ENCODE assay signal across 9 cellular contexts in the genomic region with DNA sequence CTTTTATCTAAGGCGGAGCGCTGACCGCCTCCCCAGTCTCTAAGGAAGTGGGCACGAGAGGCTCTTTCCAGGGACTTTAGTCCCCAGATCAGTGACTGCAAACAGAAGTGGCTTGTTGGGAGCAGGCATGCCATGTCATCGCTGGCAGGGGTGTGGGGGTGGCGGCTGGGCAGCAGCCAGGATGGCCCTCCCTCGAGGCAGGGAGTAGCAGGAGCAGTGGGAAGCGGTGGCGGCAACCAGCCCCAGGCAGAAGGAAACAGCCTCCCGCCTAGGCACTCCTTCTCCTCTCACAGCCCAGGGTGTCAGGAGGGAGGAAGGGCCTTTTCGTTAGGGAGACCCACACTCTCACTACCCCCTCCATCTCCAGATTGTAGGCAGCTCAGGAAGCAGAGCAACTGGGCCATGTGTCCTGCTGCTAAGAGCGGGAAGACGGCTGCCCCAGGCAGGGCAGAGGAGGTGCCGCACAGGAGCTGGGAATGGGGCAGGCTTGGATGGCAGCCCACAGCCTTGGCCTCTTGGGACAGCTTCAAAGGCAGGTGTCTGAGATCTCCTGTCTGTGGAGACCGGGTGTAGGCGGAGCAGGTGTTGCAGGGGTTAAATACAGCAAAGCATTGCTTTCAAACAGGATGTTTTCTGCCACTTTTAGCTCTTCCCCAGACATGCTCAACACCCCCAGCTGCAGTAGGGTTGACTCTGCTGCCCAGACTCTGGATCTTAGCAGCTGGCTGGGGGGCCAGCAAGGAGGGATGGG. TPM values are rescaled to one million over a fixed set of nuclear protein-coding genes. Genes with fewer than 3 reads are reported as not detected.
DNase-seq lines count a peak whose midpoint lies in the region; ATAC-seq and TF ChIP-seq lines count a peak whose summit lies in the region.
"Had no signal": no experiment of that assay in that cellular context is flagged by ENCODE, and none has a peak within 500 bp of the region (broad histone marks: within the 10 kb centered on the region; RNA-seq: fewer than 3 reads in every experiment).

No MANE protein-coding gene starts in this region.

- H3K4me1 ChIP-seq in H9 (ENCODE audit: insufficient read depth, low read length): peaks cover 4% of the 10 kb centered on the region; the same call in 1 of the 2 replicates
- H3K4me1 ChIP-seq in PC-3 (ENCODE audit: insufficient read depth, low read length): peaks cover 8% of the 10 kb centered on the region

- H4K91ac ChIP-seq in H9 (ENCODE audit: insufficient read length, low read depth, low read length): no peak overlapping the region

- H3K9me2 ChIP-seq in PC-3 (replicated peaks; ENCODE audit: low read length): no peaks in the 10 kb centered on the region

- H2AK5ac ChIP-seq in H9 (ENCODE audit: insufficient read length, low read length): no peak overlapping the region

- no peak overlapping the region for H2BK120ac ChIP-seq in H9 (ENCODE audit: low read depth, low read length, poor library complexity, severe bottlenecking)

- H3K4me2 ChIP-seq in H9 (ENCODE audit: insufficient read depth, insufficient read length, low read length) (no peak overlapping the region), PC-3 (ENCODE audit: low read length) (no peak overlapping the region)

- H3T11ph ChIP-seq in H9 (ENCODE audit: low read length): no peak overlapping the region

- POLR2A ChIA-PET in naive thymus-derived CD8-positive, alpha-beta T cell (lab: Charles Lee): interaction anchor here (0.5 to 4.0 kb wide), 7 partner anchors 22 to 275 kb away, joined by 3 to 20 read pairs (median 4); partner anchors contain the start of genes ASB8, SENP1, TMEM106C and VDR
- POLR2A ChIA-PET in PC-3 (lab: Charles Lee; ENCODE audit: unreplicated experiment): no interaction called here

- DNase-seq in GM12864 (ENCODE audit: low read depth) (peak; percentile 81), H9 (no peak), PC-3 (no peak), NCI-H187 treated with DMSO at 0.1 percent for 48 hours (lab: John Stamatoyannopoulos, UW) (no peak)
- DNase-seq in activated T-cell treated with anti-CD3 and anti-CD28 coated beads, Interleukin-2, amount 50 U/mL, for 48 hours: peak; percentile 63 to 64
- DNase-seq in naive thymus-derived CD8-positive, alpha-beta T cell: peak in 4 of 10 donors; percentile 16 to 51 (median 40)

- peaks cover 31 to 55% (median 42%) of the 10 kb centered on the region in 4 donors for H3K4me1 Mint-ChIP-seq in naive thymus-derived CD8-positive, alpha-beta T cell
- peaks cover 5 to 16% of the 10 kb centered on the region in 2 experiments; a peak in 3 of 4 replicates for H3K4me1 Mint-ChIP-seq in H9

- no peak overlapping the region for H3K56ac ChIP-seq in H9 (ENCODE audit: insufficient read length, low read depth, low read length)

- ATAC-seq in GM21447 (IDR thresholded peaks at IDR 0.05; ENCODE audit: unreplicated experiment) (peak; percentile 74), HG03565 (IDR thresholded peaks at IDR 0.05; ENCODE audit: unreplicated experiment) (peak; percentile 61), PC-3 (no peak)
- peak; percentile 74 to 85 for ATAC-seq in naive thymus-derived CD8-positive, alpha-beta T cell

- H3K9ac ChIP-seq in H9 (ENCODE audit: extremely low read depth, insufficient read length, low read length) (no peak overlapping the region), PC-3 (ENCODE audit: low read length) (no peak overlapping the region)

- no peaks in the 10 kb centered on the region for H3K9me3 Mint-ChIP-seq in naive thymus-derived CD8-positive, alpha-beta T cell
- no peaks in the 10 kb centered on the region for H3K9me3 Mint-ChIP-seq in H9

- no peaks in the 10 kb centered on the region for H3K79me1 ChIP-seq in H9 (ENCODE audit: insufficient read depth, low read depth, low read length, poor library complexity, severe bottlenecking)

- H3K27ac Mint-ChIP-seq in naive thymus-derived CD8-positive, alpha-beta T cell: peak overlapping the region in 9 of 10 donors; percentile 45 to 94 (median 89)
- peak overlapping the region in 1 of 3 experiments; percentile 68; a peak in 2 of 7 replicates for H3K27ac Mint-ChIP-seq in H9

- intact Hi-C loops in PC-3 (cut with micrococcal nuclease): no loop called here

- H3K27ac ChIP-seq in H9 (ENCODE audit: insufficient read length, low read depth, low read length) (no peak overlapping the region), PC-3 (ENCODE audit: low read length) (no peak overlapping the region)
- H3K27ac ChIP-seq: cardiac muscle cell had no signal

- peaks cover 3% of the 10 kb centered on the region for H3K23me2 ChIP-seq in H9 (ENCODE audit: insufficient read length, low read depth, low read length, poor library complexity, severe bottlenecking)

- peaks cover 0 to 6% (median 0%) of the 10 kb centered on the region in 5 donors for H3K27me3 Mint-ChIP-seq in naive thymus-derived CD8-positive, alpha-beta T cell
- peaks cover 18% of the 10 kb centered on the region for H3K27me3 Mint-ChIP-seq in H9 (ENCODE audit: low read depth)

- H3K4ac ChIP-seq in H9 (ENCODE audit: low read depth, low read length): no peak overlapping the region

- H3K36me3 Mint-ChIP-seq in naive thymus-derived CD8-positive, alpha-beta T cell: no peaks in the 10 kb centered on the region
- H3K36me3 Mint-ChIP-seq in H9 (ENCODE audit: insufficient read depth in 1 of 3, low read depth in 3 of 3): no peaks in the 10 kb centered on the region

- no peak overlapping the region for H4K8ac ChIP-seq in H9 (replicated peaks; ENCODE audit: insufficient read length, low read depth, low read length)

- no peak overlapping the region for H2BK15ac ChIP-seq in H9 (ENCODE audit: low read depth, low read length)

- H3K4me3 Mint-ChIP-seq in naive thymus-derived CD8-positive, alpha-beta T cell: peak overlapping the region; percentile 73 to 91 (median 87)
- no peak overlapping the region for H3K4me3 Mint-ChIP-seq in H9

- H2BK5ac ChIP-seq in H9 (ENCODE audit: insufficient read length, low read length): no peak overlapping the region

- H3F3A ChIP-seq in PC-3 (ENCODE audit: low read length, unreplicated experiment): no peaks in the 10 kb centered on the region

- H3K18ac ChIP-seq in H9 (ENCODE audit: insufficient read length, low read depth, low read length): no peak overlapping the region

- no CpG with 5 or more reads among the region's 16 CpGs for WGBS in H9 (ENCODE audit: extremely low coverage, insufficient read length, low lambda C conversion rate)

- H2BK12ac ChIP-seq in H9 (ENCODE audit: insufficient read length, low read depth, low read length): no peak overlapping the region

- H3K14ac ChIP-seq in H9 (ENCODE audit: insufficient read depth, low read length): no peak overlapping the region

- H3K4me3 ChIP-seq in GM12864 (ENCODE audit: low read depth, low read length) (peak overlapping the region; percentile 10), PC-3 (ENCODE audit: low read length) (no peak overlapping the region)
- H3K4me3 ChIP-seq: cardiac muscle cell had no signal

- H3K79me2 ChIP-seq in H9 (ENCODE audit: insufficient read depth, low read length): no peaks in the 10 kb centered on the region
- 0 out of 2 replicates have a peak, but pooled peaks cover 6% of the 10 kb centered on the region for H3K79me2 ChIP-seq in PC-3 (ENCODE audit: low read length)

- H2AFZ ChIP-seq in H9 (ENCODE audit: low read length) (no peak overlapping the region), PC-3 (ENCODE audit: low read length) (no peak overlapping the region)

- CTCF ChIA-PET in PC-3 (lab: Charles Lee): no interaction called here

- H3K23ac ChIP-seq in H9 (ENCODE audit: insufficient read length, low read depth, low read length): no peak overlapping the region

- H2BK20ac ChIP-seq in H9 (ENCODE audit: low read depth, low read length, poor library complexity, severe bottlenecking): no peak overlapping the region

- no peak overlapping the region for H4K5ac ChIP-seq in H9 (ENCODE audit: insufficient read length, low read depth, low read length)

- H4K20me1 ChIP-seq in H9 (ENCODE audit: control insufficient read depth, insufficient read depth, insufficient read length): no peaks in the 10 kb centered on the region
- no peaks in the 10 kb centered on the region for H4K20me1 ChIP-seq in PC-3 (ENCODE audit: low read length)

- H3K9me3 ChIP-seq in H9 (ENCODE audit: control insufficient read depth, low read depth, low read length) (no peaks in the 10 kb centered on the region), PC-3 (ENCODE audit: low read length) (no peaks in the 10 kb centered on the region)

- peaks cover 11% of the 10 kb centered on the region; the same call in 1 of the 2 replicates for H3K36me3 ChIP-seq in PC-3 (ENCODE audit: low read depth, low read length)
- H3K36me3 ChIP-seq: cardiac muscle cell had no signal

- no TSS peak for BruUV-seq in PC-3 (replicated peaks; lab: Mats Ljungman, UMichigan)

- H3K27me3 ChIP-seq in H9 (ENCODE audit: insufficient read depth, low read length) (no peaks in the 10 kb centered on the region; the same call in 1 of the 2 replicates), PC-3 (ENCODE audit: low read length) (no peaks in the 10 kb centered on the region)
- H3K27me3 ChIP-seq: cardiac muscle cell had no signal

- TF ChIP-seq CTCF in GM12864 (IDR thresholded peaks at IDR 0.05; ENCODE audit: low read depth, low read length, missing control alignments): no peak
- no peak for TF ChIP-seq CTCF in H9 (conservative IDR thresholded peaks at IDR 0.05)
- TF ChIP-seq CTCF in PC-3 (conservative IDR thresholded peaks at IDR 0.05; ENCODE audit: low read depth, low read length): no peak

RNA-seq across cellular contexts. Expression of gene VDR, which starts 21.8 kb away (rescaled TPM):
- under 1 TPM; 0.49 to 0.73 TPM for total RNA-seq in naive thymus-derived CD8-positive, alpha-beta T cell
- polyA plus RNA-seq in naive thymus-derived CD8-positive, alpha-beta T cell: not detected
- total RNA-seq in H9 (2021) (0.61 and 0.70 TPM in 2 replicates), PC-3 (2014; rRNA removed) (19.6 and 19.9 TPM in 2 replicates)
- total RNA-seq: cardiac muscle cell had no signal
- polyA plus RNA-seq: cardiac muscle cell had no signal

Comparison
In these comparisons a context has a peak if more than half of its experiments do, and no peak if none do; other contexts are left out.
1. DNase-seq: peak in GM12864 (single experiment) and activated T-cell treated with anti-CD3 and anti-CD28 coated beads, Interleukin-2, amount 50 U/mL, for 48 hours (2 of 2); none in H9 (single experiment), PC-3 (single experiment) and NCI-H187 treated with DMSO at 0.1 percent for 48 hours (single experiment).
2. H3K4me3 Mint-ChIP-seq: peak in naive thymus-derived CD8-positive, alpha-beta T cell (10 of 10); none in H9 (0 of 2).
3. RNA of gene VDR, which starts 21.8 kb away (total RNA-seq): 19.6 to 19.9 TPM in PC-3; 0.49 to 0.73 TPM in naive thymus-derived CD8-positive, alpha-beta T cell and 0.61 to 0.70 TPM in H9; every median in the first group is over 10 times any median in the second.